21 cellular contexts compared by ENCODE assay signal in genomic region chr3:49879721-49880120, GRCh38. TPM values are rescaled to one million over a fixed set of nuclear protein-coding genes. Genes with fewer than 3 reads are reported as not detected.
DNase-seq lines count a peak whose midpoint lies in the region; FAIRE-seq and TF ChIP-seq lines count a peak whose summit lies in the region.
"Had no signal": no experiment of that assay in that cellular context is flagged by ENCODE, and none has a peak within 500 bp of the region (broad histone marks: within the 10 kb centered on the region; RNA-seq: fewer than 3 reads in every experiment).

No MANE protein-coding gene starts in this region.

- H3K79me2 ChIP-seq in H9 (ENCODE audit: insufficient read depth, low read length) (no peaks in the 10 kb centered on the region), neural progenitor cell (ENCODE audit: low read depth) (no peaks in the 10 kb centered on the region)

- H2BK20ac ChIP-seq in H9 (ENCODE audit: low read depth, low read length, poor library complexity, severe bottlenecking), result no peak overlapping the region

- H3K4me3 Mint-ChIP-seq in H9 (0 out of 5 replicates have a peak overlapping the region, but pooled peaks of 1 of the 2 experiments have one; percentile 40), brain (peak overlapping the region in 2 of 5 experiments; percentile 41 to 54), neural progenitor cell (no peak overlapping the region)
- H3K4me3 Mint-ChIP-seq: CD4-positive, alpha-beta memory T cell; GM23338; HFFc6 had no signal

- no peaks in the 10 kb centered on the region for H3K27me3 ChIP-seq in BLaER1
- no peaks in the 10 kb centered on the region for H3K27me3 ChIP-seq in H9 (ENCODE audit: insufficient read depth, low read length)
- H3K27me3 ChIP-seq in neural progenitor cell, result no peaks in the 10 kb centered on the region
- no peaks in the 10 kb centered on the region for H3K27me3 ChIP-seq in small intestine (ENCODE audit: control insufficient read depth in 2 of 2, insufficient read depth in 2 of 2, low read length in 2 of 2)

- peak overlapping the region in 2 of 3 experiments; percentile 44 to 83; a peak in 2 of 7 replicates for H3K27ac Mint-ChIP-seq in H9
- H3K27ac Mint-ChIP-seq in brain, result peak overlapping the region; percentile 71 to 100 (median 87)
- peak overlapping the region; percentile 89 for H3K27ac Mint-ChIP-seq in neural progenitor cell
- H3K27ac Mint-ChIP-seq: GM23338, HFFc6 had no signal

- no peak overlapping the region for H2BK12ac ChIP-seq in H9 (ENCODE audit: insufficient read length, low read depth, low read length)

- no peak overlapping the region for H3K56ac ChIP-seq in H9 (ENCODE audit: insufficient read length, low read depth, low read length)

- no peak overlapping the region for H4K5ac ChIP-seq in H9 (ENCODE audit: insufficient read length, low read depth, low read length)

- H4K20me1 ChIP-seq in BLaER1, result no peaks in the 10 kb centered on the region
- no peaks in the 10 kb centered on the region for H4K20me1 ChIP-seq in H9 (ENCODE audit: control insufficient read depth, insufficient read depth, insufficient read length)
- no peaks in the 10 kb centered on the region for H4K20me1 ChIP-seq in neural progenitor cell (ENCODE audit: low read depth)

- no peak overlapping the region for H3K4ac ChIP-seq in H9 (ENCODE audit: low read depth, low read length)

- DNase-seq in H9 (no peak), neural progenitor cell (ENCODE audit: low spot score) (no peak), NCI-H446 treated with DMSO at 0.1 percent for 48 hours (lab: John Stamatoyannopoulos, UW) (no peak), globus pallidus (ENCODE audit: low spot score) (no peak), small intestine (no peak)
- DNase-seq: ACHN, DMS153, DMS79 treated with DMSO at 0.1 percent for 48 hours, EL, HFFc6, IMR-90 had no signal

- no peak overlapping the region for H3T11ph ChIP-seq in H9 (ENCODE audit: low read length)

- no peak overlapping the region for H3K18ac ChIP-seq in H9 (ENCODE audit: insufficient read length, low read depth, low read length)

- H3K36me3 ChIP-seq in BLaER1 (no peaks in the 10 kb centered on the region), neural progenitor cell (no peaks in the 10 kb centered on the region), small intestine (ENCODE audit: control insufficient read depth in 2 of 2, insufficient read depth in 2 of 2, low read length in 2 of 2) (no peaks in the 10 kb centered on the region)
- H3K36me3 ChIP-seq: HAP-1 had no signal

- peaks cover 21% of the 10 kb centered on the region for H3F3A ChIP-seq in neural progenitor cell (ENCODE audit: low read depth)

- WGBS in H9 (ENCODE audit: extremely low coverage, insufficient read length, low lambda C conversion rate), result no CpG with 5 or more reads among the region's 2 CpGs
- 55 to 70% (median 69%) methylated on average over 2 of the region's 2 CpGs for WGBS in small intestine, 3 donors

- no peak overlapping the region for H2BK15ac ChIP-seq in H9 (ENCODE audit: low read depth, low read length)

- H2BK120ac ChIP-seq in H9 (ENCODE audit: low read depth, low read length, poor library complexity, severe bottlenecking), result no peak overlapping the region

- no peaks in the 10 kb centered on the region for H3K23me2 ChIP-seq in H9 (ENCODE audit: insufficient read length, low read depth, low read length, poor library complexity, severe bottlenecking)

- no peaks in the 10 kb centered on the region for H3K79me1 ChIP-seq in H9 (ENCODE audit: insufficient read depth, low read depth, low read length, poor library complexity, severe bottlenecking)

- H3K9me3 ChIP-seq in BLaER1 (no peaks in the 10 kb centered on the region), H9 (ENCODE audit: control insufficient read depth, low read depth, low read length) (no peaks in the 10 kb centered on the region), neural progenitor cell (ENCODE audit: low read depth) (no peaks in the 10 kb centered on the region), small intestine (ENCODE audit: control insufficient read depth, low read depth) (no peaks in the 10 kb centered on the region)
- H3K9me3 ChIP-seq: HAP-1 had no signal

- peaks cover 9% of the 10 kb centered on the region for H3K27me3 Mint-ChIP-seq in H9 (ENCODE audit: low read depth)
- H3K27me3 Mint-ChIP-seq in brain, result peaks cover 2% of the 10 kb centered on the region
- H3K27me3 Mint-ChIP-seq in neural progenitor cell (ENCODE audit: insufficient read depth, low read depth), result peaks cover 10% of the 10 kb centered on the region
- H3K27me3 Mint-ChIP-seq: CD4-positive, alpha-beta memory T cell had no signal

- no peak overlapping the region for H2AFZ ChIP-seq in H9 (ENCODE audit: low read length)
- no peak overlapping the region for H2AFZ ChIP-seq in neural progenitor cell (replicated peaks)
- H2AFZ ChIP-seq: GM23338 had no signal

- H3K9ac ChIP-seq in BLaER1 (no peak overlapping the region), H9 (ENCODE audit: extremely low read depth, insufficient read length, low read length) (no peak overlapping the region), neural progenitor cell (no peak overlapping the region)

- no peaks in the 10 kb centered on the region for H3K9me3 Mint-ChIP-seq in H9
- peaks cover 0 to 5% (median 0%) of the 10 kb centered on the region in 5 experiments for H3K9me3 Mint-ChIP-seq in brain
- H3K9me3 Mint-ChIP-seq in neural progenitor cell, result peaks cover 2% of the 10 kb centered on the region
- H3K9me3 Mint-ChIP-seq: GM23338, HFFc6 had no signal

- no peak overlapping the region for H4K8ac ChIP-seq in H9 (replicated peaks; ENCODE audit: insufficient read length, low read depth, low read length)

- H3K14ac ChIP-seq in H9 (ENCODE audit: insufficient read depth, low read length), result no peak overlapping the region

- H3K4me1 Mint-ChIP-seq in H9 (peaks cover 29 to 34% of the 10 kb centered on the region in 2 experiments), brain (peaks cover 38% of the 10 kb centered on the region), neural progenitor cell (peaks cover 35% of the 10 kb centered on the region)
- H3K4me1 Mint-ChIP-seq: CD4-positive, alpha-beta memory T cell had no signal

- H3K23ac ChIP-seq in H9 (ENCODE audit: insufficient read length, low read depth, low read length), result no peak overlapping the region

- H3K4me1 ChIP-seq in BLaER1 (peaks cover 56% of the 10 kb centered on the region), H9 (ENCODE audit: insufficient read depth, low read length) (peaks cover 9% of the 10 kb centered on the region; the same call in 1 of the 2 replicates), neural progenitor cell (peaks cover 30% of the 10 kb centered on the region), small intestine (ENCODE audit: control insufficient read depth in 2 of 2, insufficient read depth in 1 of 2, low read depth in 1 of 2, low read length in 1 of 2) (peaks cover 2 to 8% of the 10 kb centered on the region in 2 donors)

- no peak overlapping the region for H2BK5ac ChIP-seq in H9 (ENCODE audit: insufficient read length, low read length)

- H3K4me3 ChIP-seq in BLaER1, result no peak overlapping the region
- H3K4me3 ChIP-seq in neural progenitor cell, result no peak overlapping the region
- no peak overlapping the region for H3K4me3 ChIP-seq in small intestine (ENCODE audit: low read depth in 1 of 2, low read length in 2 of 2)
- H3K4me3 ChIP-seq: HAP-1 had no signal

- H4K91ac ChIP-seq in H9 (ENCODE audit: insufficient read length, low read depth, low read length), result no peak overlapping the region

- H3K27ac ChIP-seq in BLaER1, result peak overlapping the region; percentile 13
- no peak overlapping the region for H3K27ac ChIP-seq in H9 (ENCODE audit: insufficient read length, low read depth, low read length)
- H3K27ac ChIP-seq in neural progenitor cell, result no peak overlapping the region
- H3K27ac ChIP-seq in small intestine (ENCODE audit: low read depth in 1 of 2, low read length in 1 of 2), result no peak overlapping the region
- H3K27ac ChIP-seq: C4-2B had no signal

- no peak for TF ChIP-seq CTCF in H9 (conservative IDR thresholded peaks at IDR 0.05)
- TF ChIP-seq CTCF in brain (conservative IDR thresholded peaks at IDR 0.05), result no peak
- TF ChIP-seq CTCF in neural progenitor cell (IDR thresholded peaks at IDR 0.05), result no peak

- FAIRE-seq in small intestine (lab: Jason Lieb, UNC), result no peak
- FAIRE-seq: D721Med, G401.6, GM12891 had no signal

- peak overlapping the region; percentile 87 for H3K4me2 ChIP-seq in BLaER1
- no peak overlapping the region for H3K4me2 ChIP-seq in H9 (ENCODE audit: insufficient read depth, insufficient read length, low read length)
- no peak overlapping the region for H3K4me2 ChIP-seq in neural progenitor cell

- no peak overlapping the region for H2AK5ac ChIP-seq in H9 (ENCODE audit: insufficient read length, low read length)

- no peaks in the 10 kb centered on the region for H3K36me3 Mint-ChIP-seq in H9 (ENCODE audit: insufficient read depth in 1 of 3, low read depth in 3 of 3)
- no peaks in the 10 kb centered on the region for H3K36me3 Mint-ChIP-seq in brain
- H3K36me3 Mint-ChIP-seq in neural progenitor cell, result no peaks in the 10 kb centered on the region
- H3K36me3 Mint-ChIP-seq: CD4-positive, alpha-beta memory T cell had no signal

RNA-seq across cellular contexts. Expression of gene CAMKV, which starts 10.0 kb away (rescaled TPM):
- total RNA-seq in H9 (2021) (50.4 and 54.2 TPM in 2 replicates), neural progenitor cell (ENCODE audit: low replicate concordance) (10.8 and 12.1 TPM in 2 replicates)
- polyA plus RNA-seq in brain (ENCODE audit: insufficient read depth, low read depth, low replicate concordance) (28.5 TPM), small intestine (under 1 TPM in 2 of 3 donors, not detected in 1; 0.15 to 0.81 TPM)
- total RNA-seq: A172; CD4-positive, alpha-beta memory T cell; HFFc6; IMR-90 had no signal
- polyA plus RNA-seq: CD4-positive, alpha-beta memory T cell; IMR-90 had no signal

RNA-seq across cellular contexts. Expression of gene TRAIP, which starts 23.4 kb away (rescaled TPM):
- total RNA-seq in H9 (2021) (30.9 and 36.7 TPM in 2 replicates), neural progenitor cell (ENCODE audit: low replicate concordance) (24.4 and 32.2 TPM in 2 replicates)
- polyA plus RNA-seq in brain (ENCODE audit: insufficient read depth, low read depth, low replicate concordance) (6.8 TPM), small intestine (1 to 10 TPM; 1.4 to 8.1 (median 3.4) TPM)

RNA-seq across cellular contexts. Expression of gene MST1R, which starts 24.0 kb away (rescaled TPM):
- total RNA-seq in H9 (2021) (4.9 and 5.3 TPM in 2 replicates), neural progenitor cell (ENCODE audit: low replicate concordance) (0.32 and 1.8 TPM in 2 replicates)
- polyA plus RNA-seq in brain (ENCODE audit: insufficient read depth, low read depth, low replicate concordance) (1.6 TPM), small intestine (100 to 1,000 TPM in 2 of 3 donors, 10 to 100 TPM in 1; 50.3 to 145 (median 119) TPM)

RNA-seq across cellular contexts. Expression of gene MON1A, which starts 49.9 kb away (rescaled TPM):
- total RNA-seq in H9 (2021) (10.0 and 10.9 TPM in 2 replicates), neural progenitor cell (ENCODE audit: low replicate concordance) (1.9 and 4.5 TPM in 2 replicates)
- polyA plus RNA-seq in brain (ENCODE audit: insufficient read depth, low read depth, low replicate concordance) (16.9 TPM), small intestine (10 to 100 TPM; 28.6 to 48.1 (median 31.2) TPM)
